ENCODE assay signal across 10 cellular contexts in the genomic region with DNA sequence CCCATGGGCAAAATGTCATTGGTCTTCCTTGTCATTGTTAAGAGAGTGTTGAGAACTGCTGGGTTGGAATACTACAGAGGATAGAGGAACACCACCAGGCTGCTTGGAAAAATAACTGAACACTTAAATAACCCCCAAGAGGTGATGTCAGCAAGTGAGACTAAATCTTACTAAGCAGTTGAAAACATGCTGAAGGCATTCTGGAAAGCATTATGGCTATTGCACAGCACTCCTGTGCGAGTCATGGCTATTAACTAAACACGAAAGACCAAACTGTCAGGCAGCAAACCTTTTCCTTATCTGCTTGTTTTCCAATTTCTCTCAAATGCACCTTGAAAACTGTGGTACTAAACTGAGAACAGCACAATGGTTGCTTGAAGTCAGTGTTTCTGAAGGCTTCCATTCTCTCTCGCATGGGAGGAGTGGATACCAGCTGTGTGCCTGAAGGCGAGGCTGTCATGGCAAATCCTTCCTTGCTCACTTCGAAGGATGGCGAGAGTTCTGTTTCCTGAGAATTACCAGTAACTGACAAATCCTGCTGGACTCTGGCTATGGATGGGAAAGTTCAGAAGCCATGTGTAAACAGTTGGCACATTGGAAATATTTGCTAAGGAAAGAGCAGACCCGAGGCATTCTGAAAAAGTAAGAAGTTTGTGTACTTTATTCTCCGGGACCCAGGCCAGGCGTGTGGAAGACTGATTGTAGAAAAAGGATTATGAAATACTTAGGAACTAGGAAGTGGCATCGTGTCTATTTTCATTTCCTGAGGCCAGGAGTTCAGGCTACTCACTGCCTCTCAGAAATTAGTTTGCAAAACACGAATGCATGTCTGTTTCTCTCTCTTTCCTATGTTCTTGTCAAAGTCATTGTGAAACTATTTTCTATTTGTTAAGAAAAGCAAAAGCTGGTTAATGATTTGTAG.
DNase-seq lines count a peak whose midpoint lies in the region; ATAC-seq and TF ChIP-seq lines count a peak whose summit lies in the region.
"Had no signal": no experiment of that assay in that cellular context is flagged by ENCODE, and none has a peak within 500 bp of the region (broad histone marks: within the 10 kb centered on the region; RNA-seq: fewer than 3 reads in every experiment).

No MANE protein-coding gene starts in this region.

- H3K36me3 Mint-ChIP-seq in activated naive CD8-positive, alpha-beta T cell treated with anti-CD3 and anti-CD28 coated beads for 36 hours = no peaks in the 10 kb centered on the region

- DNase-seq in Ammon's horn (ENCODE audit: low spot score) = peak; percentile 6
- peak; percentile 87 for DNase-seq in choroid plexus epithelial cell (ENCODE audit: low read depth)
- peak; percentile 79 for DNase-seq in mucosa of gallbladder (ENCODE audit: low spot score)
- DNase-seq in activated naive CD8-positive, alpha-beta T cell treated with anti-CD3 and anti-CD28 coated beads for 36 hours = no peak
- DNase-seq in CD1c-positive myeloid dendritic cell (ENCODE audit: extremely low spot score) = no peak
- DNase-seq in stimulated activated CD8-positive, alpha-beta memory T cell treated with anti-CD3 and anti-CD28 coated beads, Interleukin-4, amount 100 ng/mL, for 48 hours = no peak
- no peak for DNase-seq in stimulated activated naive CD4-positive, alpha-beta T cell treated with Interleukin-2 at 50 U/mL for 16 hours (lab: John Stamatoyannopoulos, UW)
- DNase-seq: DMS153; stimulated activated CD4-positive, alpha-beta T cell treated with anti-CD3 and anti-CD28 coated beads, Interleukin-2, amount 100 ng/mL, for 48 hours had no signal

- peak; percentile 56 for ATAC-seq in HG03378 (IDR thresholded peaks at IDR 0.05; ENCODE audit: unreplicated experiment)

- no peak for TF ChIP-seq CTCF in choroid plexus epithelial cell (conservative IDR thresholded peaks at IDR 0.05; ENCODE audit: low read depth, low read length)

- H3K27me3 Mint-ChIP-seq in activated naive CD8-positive, alpha-beta T cell treated with anti-CD3 and anti-CD28 coated beads for 36 hours = no peaks in the 10 kb centered on the region

- no peaks in the 10 kb centered on the region for H3K4me1 Mint-ChIP-seq in activated naive CD8-positive, alpha-beta T cell treated with anti-CD3 and anti-CD28 coated beads for 36 hours

- no peak overlapping the region for H3K4me3 Mint-ChIP-seq in activated naive CD8-positive, alpha-beta T cell treated with anti-CD3 and anti-CD28 coated beads for 36 hours

- H3K9me3 Mint-ChIP-seq in activated naive CD8-positive, alpha-beta T cell treated with anti-CD3 and anti-CD28 coated beads for 36 hours = no peaks in the 10 kb centered on the region

- no peak overlapping the region for H3K27ac Mint-ChIP-seq in activated naive CD8-positive, alpha-beta T cell treated with anti-CD3 and anti-CD28 coated beads for 36 hours

- no peak overlapping the region for H3K4me3 ChIP-seq in choroid plexus epithelial cell (ENCODE audit: low read depth, low read length)

Comparison
In these comparisons a context has a peak if more than half of its experiments do, and no peak if none do; other contexts are left out.
1. DNase-seq: peak in Ammon's horn (single experiment), choroid plexus epithelial cell (single experiment) and mucosa of gallbladder (single experiment); none in activated naive CD8-positive, alpha-beta T cell treated with anti-CD3 and anti-CD28 coated beads for 36 hours (single experiment), CD1c-positive myeloid dendritic cell (single experiment), stimulated activated CD8-positive, alpha-beta memory T cell treated with anti-CD3 and anti-CD28 coated beads, Interleukin-4, amount 100 ng/mL, for 48 hours (single experiment) and stimulated activated naive CD4-positive, alpha-beta T cell treated with Interleukin-2 at 50 U/mL for 16 hours (single experiment).